In genomic region chr12:7091171-7091570, GRCh38 we compare ENCODE assay signal across 15 cellular contexts. TPM values are rescaled to one million over a fixed set of nuclear protein-coding genes. Genes with fewer than 3 reads are reported as not detected.
DNase-seq lines count a peak whose midpoint lies in the region; ATAC-seq, FAIRE-seq and TF ChIP-seq lines count a peak whose summit lies in the region.
"Had no signal": no experiment of that assay in that cellular context is flagged by ENCODE, and none has a peak within 500 bp of the region (broad histone marks: within the 10 kb centered on the region; RNA-seq: fewer than 3 reads in every experiment).

No MANE protein-coding gene starts in this region.

- H3K4me2 ChIP-seq in GM23248 (ENCODE audit: unreplicated experiment) (peak overlapping the region; percentile 85), mesenchymal stem cell (ENCODE audit: low read length, poor library complexity, severe bottlenecking) (no peak overlapping the region)

- no peaks in the 10 kb centered on the region for H3K79me2 ChIP-seq in GM23248 (ENCODE audit: insufficient read depth)

- peaks cover 22% of the 10 kb centered on the region for H3K4me1 ChIP-seq in GM23248 (ENCODE audit: insufficient read depth)
- peaks cover 8% of the 10 kb centered on the region for H3K4me1 ChIP-seq in mesenchymal stem cell (ENCODE audit: control insufficient read depth, insufficient read depth, low read depth, low read length)
- H3K4me1 ChIP-seq in stomach, result peaks cover 7 to 52% (median 31%) of the 10 kb centered on the region in 4 donors

- H3K14ac ChIP-seq in mesenchymal stem cell (ENCODE audit: low read length in 2 of 2), result no peak overlapping the region

- no peak overlapping the region for H4K91ac ChIP-seq in mesenchymal stem cell (ENCODE audit: low read length)

- H3K23ac ChIP-seq in mesenchymal stem cell (ENCODE audit: low read length in 2 of 2), result no peak overlapping the region

- TF ChIP-seq CTCF in stomach (IDR thresholded peaks at IDR 0.05), result no peak

- H3K27me3 ChIP-seq in GM23248 (replicated peaks; ENCODE audit: insufficient read depth), result no peaks in the 10 kb centered on the region
- H3K27me3 ChIP-seq in mesenchymal stem cell (ENCODE audit: control insufficient read depth in 1 of 2, insufficient read depth in 1 of 2, low read length in 2 of 2), result peaks cover 0 to 5% of the 10 kb centered on the region in 2 experiments
- H3K27me3 ChIP-seq in stomach, result no peaks in the 10 kb centered on the region

- intact Hi-C loops in stomach (cut with DNase I; ENCODE audit: low total_unique reads), result no loop called here

- no peaks in the 10 kb centered on the region for H3K9me3 ChIP-seq in GM23248 (ENCODE audit: low read depth)
- H3K9me3 ChIP-seq in mesenchymal stem cell (ENCODE audit: control insufficient read depth, low read length), result no peaks in the 10 kb centered on the region
- no peaks in the 10 kb centered on the region for H3K9me3 ChIP-seq in stomach

- no peak overlapping the region for H2BK15ac ChIP-seq in mesenchymal stem cell (ENCODE audit: low read depth, poor library complexity, severe bottlenecking)

- no peaks in the 10 kb centered on the region for H4K20me1 ChIP-seq in GM23248 (ENCODE audit: insufficient read depth)

- H3K27ac ChIP-seq in GM23248 (no peak overlapping the region), mesenchymal stem cell (ENCODE audit: low read length, poor library complexity, severe bottlenecking) (no peak overlapping the region), stomach (peak overlapping the region in 4 of 5 donors; percentile 71 to 85 (median 84))

- H2AFZ ChIP-seq in GM23248 (0 out of 2 replicates have a peak overlapping the region, but pooled peaks have one; percentile 75), mesenchymal stem cell (ENCODE audit: low read depth, low read length) (no peak overlapping the region)

- H3K27me3 Mint-ChIP-seq in central memory CD8-positive, alpha-beta T cell, result no peaks in the 10 kb centered on the region

- H3K27ac Mint-ChIP-seq in central memory CD8-positive, alpha-beta T cell (ENCODE audit: low read depth), result no peak overlapping the region

- TF ChIP-seq EP300 in stomach (IDR thresholded peaks at IDR 0.05), result no peak

- H3K9me2 ChIP-seq in GM23248 (ENCODE audit: insufficient read depth), result no peaks in the 10 kb centered on the region

- H3K4me1 Mint-ChIP-seq in central memory CD8-positive, alpha-beta T cell, result peaks cover 10% of the 10 kb centered on the region

- peak overlapping the region in 1 of 2 experiments; percentile 51 for H3K4ac ChIP-seq in mesenchymal stem cell (ENCODE audit: low read depth in 1 of 2, low read length in 2 of 2)

- peak overlapping the region; percentile 34 to 62 for H3K18ac ChIP-seq in mesenchymal stem cell (ENCODE audit: low read depth in 1 of 2, low read length in 2 of 2)

- H3F3A ChIP-seq in GM23248 (ENCODE audit: insufficient read depth), result peaks cover 25% of the 10 kb centered on the region

- peak overlapping the region; percentile 67 for H3K9ac ChIP-seq in GM23248
- H3K9ac ChIP-seq in mesenchymal stem cell (ENCODE audit: low read length), result peak overlapping the region; percentile 93

- H2BK5ac ChIP-seq in mesenchymal stem cell (ENCODE audit: low read depth, low read length, poor library complexity, severe bottlenecking), result no peak overlapping the region

- peaks cover 2% of the 10 kb centered on the region for H3K36me3 Mint-ChIP-seq in central memory CD8-positive, alpha-beta T cell (ENCODE audit: insufficient read depth)
- H3K36me3 Mint-ChIP-seq: immature natural killer cell had no signal

- no peaks in the 10 kb centered on the region for H3K36me3 ChIP-seq in GM23248 (ENCODE audit: low read depth)
- peaks cover 0 to 44% of the 10 kb centered on the region in 2 experiments for H3K36me3 ChIP-seq in mesenchymal stem cell (ENCODE audit: control insufficient read depth in 1 of 2, insufficient read depth in 2 of 2, low read depth in 1 of 2, low read length in 2 of 2)
- peaks cover 0 to 39% (median 34%) of the 10 kb centered on the region in 4 donors for H3K36me3 ChIP-seq in stomach

- H2BK120ac ChIP-seq in mesenchymal stem cell (ENCODE audit: low read depth, low read length), result peak overlapping the region; percentile 7

- peak overlapping the region; percentile 79 for H3K4me3 Mint-ChIP-seq in central memory CD8-positive, alpha-beta T cell

- H2AK5ac ChIP-seq in mesenchymal stem cell (ENCODE audit: low read length, severe bottlenecking), result peak overlapping the region; percentile 50

- H3K9me3 Mint-ChIP-seq in central memory CD8-positive, alpha-beta T cell, result no peaks in the 10 kb centered on the region

- H4K8ac ChIP-seq in mesenchymal stem cell (ENCODE audit: low read length), result no peak overlapping the region

- FAIRE-seq in GM19239 (lab: Jason Lieb, UNC), result no peak
- FAIRE-seq: endometrium had no signal

- WGBS in GM23248 (ENCODE audit: low coverage in 1 of 2, low lambda C conversion rate in 2 of 2, missing lambda C conversion rate in 2 of 2), 2 experiments, result 35 to 40% methylated on average over 7 of the region's 7 CpGs
- WGBS in mesenchymal stem cell, result 91% methylated on average over 2 of the region's 7 CpGs
- 79 to 86% (median 81%) methylated on average over 5 to 7 of the region's 7 CpGs for WGBS in stomach, 5 donors

- peak overlapping the region; percentile 12 to 75 for H2BK12ac ChIP-seq in mesenchymal stem cell (ENCODE audit: low read length in 2 of 2)

- no peak for TF ChIP-seq POLR2A in stomach (IDR thresholded peaks at IDR 0.05)

- DNase-seq in GM23248, result no peak
- DNase-seq in central memory CD8-positive, alpha-beta T cell (ENCODE audit: low spot score in 2 of 2), result no peak
- DNase-seq in mesenchymal stem cell, result no peak
- no peak for DNase-seq in stomach
- DNase-seq in GM19239 (ENCODE audit: insufficient read length, low spot score), result no peak
- DNase-seq in GM19238 (ENCODE audit: insufficient read length, low spot score), result no peak
- DNase-seq: immature natural killer cell, NCI-H2171, OCI-M1, T-helper 9 cell had no signal

- H3K79me1 ChIP-seq in mesenchymal stem cell (replicated peaks; ENCODE audit: low read length, poor library complexity, severe bottlenecking), result no peaks in the 10 kb centered on the region

- H3K4me3 ChIP-seq in GM23248 (peak overlapping the region; percentile 75; the same call in 1 of the 2 replicates), mesenchymal stem cell (ENCODE audit: insufficient read depth in 1 of 2, low read depth in 1 of 2, low read length in 2 of 2) (peak overlapping the region in 1 of 2 experiments; percentile 92), stomach (peak overlapping the region; percentile 49 to 52 (median 50))

- in situ Hi-C loops in GM23248 (cut with MboI), result no loop called here

- ATAC-seq in central memory CD8-positive, alpha-beta T cell (replicated peaks; ENCODE audit: extremely low read depth, poor library complexity, severe bottlenecking), result no peak
- no peak for ATAC-seq in GM19035 (IDR thresholded peaks at IDR 0.05; ENCODE audit: unreplicated experiment)
- no peak for ATAC-seq in HG02623 (IDR thresholded peaks at IDR 0.05; ENCODE audit: unreplicated experiment)

RNA-seq across cellular contexts. Expression of gene C1R, which starts 1.1 kb away (rescaled TPM):
- 51.1 and 52.2 TPM in 2 replicates for total RNA-seq in GM23248 (2014; rRNA removed; shearing (Covaris generic))
- 75.0 and 78.9 TPM in 2 replicates for polyA plus RNA-seq in GM23248 (2016; fragmentation: Nextera tagmentation; extraction: Ambion mirVana)
- 79.1 TPM for polyA plus RNA-seq in mesenchymal stem cell (2013, experiment 1 of 2)
- polyA plus RNA-seq in mesenchymal stem cell (2013, experiment 2 of 2), result 79.5 TPM
- 100 to 1,000 TPM; 111 to 312 (median 139) TPM for total RNA-seq in stomach
- polyA plus RNA-seq in stomach, result 100 to 1,000 TPM in 1 of 3 donors, 10 to 100 TPM in 2; 68.9 to 216 (median 84.2) TPM

RNA-seq across cellular contexts. Expression of gene C1RL, which starts 17.8 kb away (rescaled TPM):
- total RNA-seq in GM23248 (2014; rRNA removed; shearing (Covaris generic)), result 22.2 and 26.7 TPM in 2 replicates
- polyA plus RNA-seq in GM23248 (2016; fragmentation: Nextera tagmentation; extraction: Ambion mirVana) (14.3 and 14.9 TPM in 2 replicates), stomach (10 to 100 TPM; 18.6 to 43.9 (median 25.1) TPM)
- polyA plus RNA-seq in mesenchymal stem cell (2013, experiment 1 of 2), result 18.5 TPM
- polyA plus RNA-seq in mesenchymal stem cell (2013, experiment 2 of 2), result 18.8 TPM
- total RNA-seq in stomach, result 100 to 1,000 TPM in 2 of 5 donors, 10 to 100 TPM in 3; 40.2 to 121 (median 73.3) TPM

RNA-seq across cellular contexts. Expression of gene C1S, which starts 30.7 kb away (rescaled TPM):
- total RNA-seq in GM23248 (2014; rRNA removed; shearing (Covaris generic)), result 174 and 200 TPM in 2 replicates
- 195 and 198 TPM in 2 replicates for polyA plus RNA-seq in GM23248 (2016; fragmentation: Nextera tagmentation; extraction: Ambion mirVana)
- 92.4 TPM for polyA plus RNA-seq in mesenchymal stem cell (2013, experiment 1 of 2)
- polyA plus RNA-seq in mesenchymal stem cell (2013, experiment 2 of 2), result 91.8 TPM
- 100 to 1,000 TPM; 168 to 404 (median 234) TPM for total RNA-seq in stomach
- 100 to 1,000 TPM in 1 of 3 donors, 10 to 100 TPM in 2; 61.6 to 161 (median 98.4) TPM for polyA plus RNA-seq in stomach
- polyA plus RNA-seq: immature natural killer cell had no signal

RNA-seq across cellular contexts. Expression of gene RBP5, which starts 37.5 kb away (rescaled TPM):
- not detected in 2 replicates for total RNA-seq in GM23248 (2014; rRNA removed; shearing (Covaris generic))
- polyA plus RNA-seq in GM23248 (2016; fragmentation: Nextera tagmentation; extraction: Ambion mirVana) (0.38 TPM in 1 of 2 replicates, not detected in the other), stomach (1 to 10 TPM; 3.3 to 5.3 (median 5.0) TPM)
- polyA plus RNA-seq in mesenchymal stem cell (2013, experiment 1 of 2), result not detected
- not detected for polyA plus RNA-seq in mesenchymal stem cell (2013, experiment 2 of 2)
- not detected for total RNA-seq in stomach
- total RNA-seq: LHCN-M2, pulmonary artery endothelial cell had no signal
- polyA plus RNA-seq: immature natural killer cell had no signal

RNA-seq across cellular contexts. Expression of gene CLSTN3, which starts 39.0 kb away (rescaled TPM):
- total RNA-seq in GM23248 (2014; rRNA removed; shearing (Covaris generic)), result 4.5 and 12.3 TPM in 2 replicates
- 1.8 and 2.9 TPM in 2 replicates for polyA plus RNA-seq in GM23248 (2016; fragmentation: Nextera tagmentation; extraction: Ambion mirVana)
- polyA plus RNA-seq in mesenchymal stem cell (2013, experiment 1 of 2), result 16.7 TPM
- 12.7 TPM for polyA plus RNA-seq in mesenchymal stem cell (2013, experiment 2 of 2)
- 100 to 1,000 TPM in 2 of 5 donors, 10 to 100 TPM in 2, 1 to 10 TPM in 1; 8.5 to 149 (median 83.2) TPM for total RNA-seq in stomach
- 1 to 10 TPM; 2.4 to 7.8 (median 4.0) TPM for polyA plus RNA-seq in stomach

Comparison
In these comparisons a context has a peak if more than half of its experiments do, and no peak if none do; other contexts are left out.
1. H3K27ac ChIP-seq: peak in stomach (4 of 5); none in GM23248 (single experiment) and mesenchymal stem cell (single experiment).